ENCODE assay signal across 8 cellular contexts in the genomic region with DNA sequence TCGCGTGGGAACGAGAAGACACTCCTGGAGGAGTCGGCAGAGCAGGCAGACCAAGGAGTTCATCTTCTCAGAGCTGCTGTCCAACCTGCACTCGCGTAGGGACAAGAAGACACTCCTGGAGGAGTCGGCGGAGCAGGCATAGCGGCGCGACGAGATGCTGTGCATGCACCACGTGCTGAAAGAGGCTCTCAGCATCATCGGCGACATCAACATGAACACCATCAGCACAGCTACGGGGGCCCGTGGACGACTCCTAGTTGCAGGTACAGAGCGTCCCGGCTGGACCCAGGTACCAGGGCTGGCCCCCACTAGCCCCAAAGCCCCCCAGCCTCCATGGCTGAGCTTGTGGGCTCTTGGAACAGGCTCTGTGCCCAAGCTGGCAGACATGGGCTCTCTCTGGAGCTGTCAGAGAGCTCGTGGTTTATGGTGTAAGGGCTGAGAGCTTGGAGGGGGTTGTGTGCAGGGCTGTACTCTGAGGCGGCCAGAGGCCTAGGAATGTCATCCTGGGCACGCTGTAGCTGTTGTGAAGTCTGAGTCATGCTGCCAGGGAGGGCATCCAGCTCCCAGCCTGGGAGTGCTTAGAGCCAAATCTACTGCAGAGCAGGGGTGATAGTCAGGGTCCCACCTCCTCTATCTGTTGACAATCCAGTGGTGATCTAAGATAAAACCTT. TPM values are rescaled to one million over a fixed set of nuclear protein-coding genes. Genes with fewer than 3 reads are reported as not detected.
"Had no signal": no experiment of that assay in that cellular context is flagged by ENCODE, and none has a peak within 500 bp of the region (broad histone marks: within the 10 kb centered on the region; RNA-seq: fewer than 3 reads in every experiment).

No MANE protein-coding gene starts in this region.

RNA-seq across cellular contexts. Expression of a gene that starts 38.5 kb away (rescaled TPM):
- total RNA-seq: aorta, dermis blood vessel endothelial cell, frontal cortex, left lobe of liver, spleen, testis, uterus had no signal
- polyA plus RNA-seq: adipose tissue, aorta, spleen had no signal

RNA-seq across cellular contexts. Expression of a gene that starts 47.2 kb away (rescaled TPM):
- total RNA-seq: aorta, dermis blood vessel endothelial cell, left lobe of liver, spleen, testis, uterus had no signal
- polyA plus RNA-seq: adipose tissue, aorta, spleen had no signal
